ENCODE assay signal across 26 cellular contexts in the genomic region with DNA sequence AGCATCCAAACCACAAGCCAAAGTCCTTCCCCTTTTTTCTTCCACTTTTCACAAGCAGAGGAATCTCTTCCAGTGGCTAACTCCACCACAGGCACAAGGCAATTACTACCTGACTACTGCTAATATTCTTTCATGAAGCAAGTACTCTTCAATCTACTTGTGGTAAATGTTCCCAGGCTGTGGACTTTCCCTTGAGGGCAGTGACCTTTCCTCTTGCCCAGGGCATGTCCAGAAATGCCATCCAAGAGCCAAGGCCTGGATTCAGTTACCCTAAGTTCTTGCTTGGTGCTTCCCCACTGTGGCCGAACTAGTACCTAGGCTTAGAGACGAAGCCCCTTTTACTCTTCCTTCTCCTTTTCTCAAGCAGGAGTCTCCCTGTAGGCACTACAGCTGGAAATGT.
"Had no signal": no experiment of that assay in that cellular context is flagged by ENCODE, and none has a peak within 500 bp of the region (broad histone marks: within the 10 kb centered on the region; RNA-seq: fewer than 3 reads in every experiment).

No MANE protein-coding gene starts in this region.

- H3K4me3 ChIP-seq: cardiac muscle cell, Peyer's patch had no signal

- H3K27ac Mint-ChIP-seq: activated B cell treated with CpG ODN at 0.5 μM for 24 hours; activated CD4-positive, alpha-beta memory T cell treated with anti-CD3 and anti-CD28 coated beads for 36 hours; activated CD8-positive, alpha-beta memory T cell treated with anti-CD3 and anti-CD28 coated beads, Interleukin-2, amount 10 ng/mL, durations not matched to agents 7 days and 5 days; activated naive CD8-positive, alpha-beta T cell treated with anti-CD3 and anti-CD28 coated beads for 36 hours had no signal

- H3K27me3 Mint-ChIP-seq: activated B cell treated with CpG ODN at 0.5 μM for 24 hours; activated CD4-positive, alpha-beta memory T cell treated with anti-CD3 and anti-CD28 coated beads for 36 hours; activated CD8-positive, alpha-beta memory T cell treated with anti-CD3 and anti-CD28 coated beads, Interleukin-2, amount 10 ng/mL, durations not matched to agents 7 days and 5 days; activated naive CD8-positive, alpha-beta T cell treated with anti-CD3 and anti-CD28 coated beads for 36 hours; central memory CD8-positive, alpha-beta T cell had no signal

- H3K4me1 Mint-ChIP-seq: activated B cell treated with CpG ODN at 0.5 μM for 24 hours; activated CD8-positive, alpha-beta memory T cell treated with anti-CD3 and anti-CD28 coated beads, Interleukin-2, amount 10 ng/mL, durations not matched to agents 7 days and 5 days; activated naive CD8-positive, alpha-beta T cell treated with anti-CD3 and anti-CD28 coated beads for 36 hours; central memory CD8-positive, alpha-beta T cell had no signal

- H3K4me3 Mint-ChIP-seq: activated B cell treated with CpG ODN at 0.5 μM for 24 hours; activated CD4-positive, alpha-beta memory T cell treated with anti-CD3 and anti-CD28 coated beads for 36 hours; activated CD8-positive, alpha-beta memory T cell treated with anti-CD3 and anti-CD28 coated beads, Interleukin-2, amount 10 ng/mL, durations not matched to agents 7 days and 5 days; activated naive CD8-positive, alpha-beta T cell treated with anti-CD3 and anti-CD28 coated beads for 36 hours; central memory CD8-positive, alpha-beta T cell had no signal

- H3K9me3 Mint-ChIP-seq: central memory CD8-positive, alpha-beta T cell had no signal

- DNase-seq: activated B cell treated with CpG ODN at 0.5 μM for 24 hours; activated CD4-positive, alpha-beta memory T cell treated with anti-CD3 and anti-CD28 coated beads for 36 hours; activated CD4-positive, alpha-beta T cell treated with anti-CD3 and anti-CD28 coated beads for 4 hours; activated CD4-positive, alpha-beta T cell treated with anti-CD3 and anti-CD28 coated beads, Interleukin-2, amount 50 U/mL, for 1 hour; activated CD4-positive, CD25-positive, alpha-beta regulatory T cell treated with anti-CD3 and anti-CD28 coated beads, Interleukin-2, amount 50 U/mL, for 72 hours; activated CD8-positive, alpha-beta memory T cell treated with anti-CD3 and anti-CD28 coated beads, Interleukin-2, amount 10 ng/mL, durations not matched to agents 7 days and 5 days; activated CD8-positive, alpha-beta memory T cell treated with anti-CD3 and anti-CD28 coated beads, Interleukin-2, amount 50 U/mL, for 48 hours; activated effector memory CD4-positive, alpha-beta T cell treated with Interleukin-2 at 50 U/mL for 16 hours; activated naive CD4-positive, alpha-beta T cell treated with anti-CD3 and anti-CD28 coated beads, Interleukin-2, amount 50 U/mL, for 16 hours; activated naive CD8-positive, alpha-beta T cell treated with anti-CD3 and anti-CD28 coated beads for 36 hours; activated T-cell treated with anti-CD3 and anti-CD28 coated beads, Interleukin-2, amount 50 U/mL, for 48 hours; amniotic stem cell; aorta; NCI-H1048; NCI-H1436 treated with DMSO at 0.1 percent for 48 hours; NCI-H1694 treated with DMSO at 0.1 percent for 48 hours; NCI-H2029; NCI-H345; NCI-H524 treated with DMSO at 0.1 percent for 48 hours; PC-3; Peyer's patch; RPMI8226; SHP77 treated with DMSO at 0.1 percent for 48 hours; T1000 had no signal

- H3K36me3 Mint-ChIP-seq: activated CD4-positive, alpha-beta memory T cell treated with anti-CD3 and anti-CD28 coated beads for 36 hours; activated CD8-positive, alpha-beta memory T cell treated with anti-CD3 and anti-CD28 coated beads, Interleukin-2, amount 10 ng/mL, durations not matched to agents 7 days and 5 days; activated naive CD8-positive, alpha-beta T cell treated with anti-CD3 and anti-CD28 coated beads for 36 hours had no signal
